26 cellular contexts compared by ENCODE assay signal in genomic region chr10:129309565-129309964, GRCh38.
DNase-seq lines count a peak whose midpoint lies in the region; ATAC-seq, FAIRE-seq and TF ChIP-seq lines count a peak whose summit lies in the region.
"Had no signal": no experiment of that assay in that cellular context is flagged by ENCODE, and none has a peak within 500 bp of the region (broad histone marks: within the 10 kb centered on the region; RNA-seq: fewer than 3 reads in every experiment).

No MANE protein-coding gene starts in this region.

- H3K9ac ChIP-seq in colonic mucosa (ENCODE audit: low read depth in 2 of 2, low read length in 2 of 2), result no peak overlapping the region
- H3K9ac ChIP-seq: BLaER1 had no signal

- H3K4me1 ChIP-seq in small intestine (ENCODE audit: control insufficient read depth in 2 of 2, insufficient read depth in 1 of 2, low read depth in 1 of 2, low read length in 1 of 2) (no peaks in the 10 kb centered on the region), colonic mucosa (no peaks in the 10 kb centered on the region)
- H3K4me1 ChIP-seq: A549, BE2C, BLaER1 had no signal

- ATAC-seq in HG03521 (IDR thresholded peaks at IDR 0.05; ENCODE audit: unreplicated experiment), result no peak
- ATAC-seq: A549, GM12878 had no signal

- H3K4me3 ChIP-seq in small intestine (ENCODE audit: low read depth in 1 of 2, low read length in 2 of 2), result no peak overlapping the region
- H3K4me3 ChIP-seq in colonic mucosa, result no peak overlapping the region
- H3K4me3 ChIP-seq: A549, BLaER1, GM12878 had no signal

- FAIRE-seq in small intestine (lab: Jason Lieb, UNC), result no peak
- FAIRE-seq: A549, GM12878, GM12892, GM18507 had no signal

- TF ChIP-seq CTCF in VCaP (conservative IDR thresholded peaks at IDR 0.05) (no peak), colonic mucosa (IDR thresholded peaks at IDR 0.05) (no peak)

- H3K36me3 ChIP-seq in small intestine (ENCODE audit: control insufficient read depth in 2 of 2, insufficient read depth in 2 of 2, low read length in 2 of 2) (no peaks in the 10 kb centered on the region), colonic mucosa (no peaks in the 10 kb centered on the region)
- H3K36me3 ChIP-seq: BE2C, BLaER1 had no signal

- H3K9me3 ChIP-seq in small intestine (ENCODE audit: control insufficient read depth, low read depth), result no peaks in the 10 kb centered on the region
- no peaks in the 10 kb centered on the region for H3K9me3 ChIP-seq in colonic mucosa
- H3K9me3 ChIP-seq: A549, BE2C, BLaER1 had no signal

- 20 to 60% (median 40%) methylated on average over 5 of the region's 5 CpGs for WGBS in small intestine, 3 donors

- intact Hi-C loops in colonic mucosa (cut with DNase I), result no loop called here

- H3K27me3 ChIP-seq in small intestine (ENCODE audit: control insufficient read depth in 2 of 2, insufficient read depth in 2 of 2, low read length in 2 of 2) (peaks cover 0 to 4% of the 10 kb centered on the region in 2 donors), colonic mucosa (no peaks in the 10 kb centered on the region)
- H3K27me3 ChIP-seq: BE2C, BLaER1 had no signal

- peak overlapping the region; percentile 52; the same call in 1 of the 2 replicates for H3K27ac ChIP-seq in VCaP
- no peak overlapping the region for H3K27ac ChIP-seq in small intestine (ENCODE audit: low read depth in 1 of 2, low read length in 1 of 2)
- H3K27ac ChIP-seq in colonic mucosa, result no peak overlapping the region
- H3K27ac ChIP-seq: 22Rv1, A549, BLaER1 had no signal

- peak; percentile 42 for DNase-seq in NCI-H1105 treated with DMSO at 0.1 percent for 48 hours (lab: John Stamatoyannopoulos, UW)
- DNase-seq in NCI-H1105 (lab: John Stamatoyannopoulos, UW), result no peak
- peak; percentile 20 for DNase-seq in small intestine
- DNase-seq in colonic mucosa, result no peak
- DNase-seq: ACHN; BE2C; C1 segment of cervical spinal cord; CD4-positive, alpha-beta memory T cell; CD4-positive, CD25-positive, alpha-beta regulatory T cell; CD8-positive, alpha-beta memory T cell; COR-L47; DMS 273 treated with DMSO at 0.1 percent for 48 hours; DMS153; DMS53; DMS79; DND-41; EL; GDM1 had no signal

Comparison
In these comparisons a context has a peak if more than half of its experiments do, and no peak if none do; other contexts are left out.
1. DNase-seq: peak in NCI-H1105 treated with DMSO at 0.1 percent for 48 hours (single experiment) and small intestine (single experiment); none in NCI-H1105 (single experiment) and colonic mucosa (single experiment).